11 cellular contexts compared by ENCODE assay signal in the genomic region with DNA sequence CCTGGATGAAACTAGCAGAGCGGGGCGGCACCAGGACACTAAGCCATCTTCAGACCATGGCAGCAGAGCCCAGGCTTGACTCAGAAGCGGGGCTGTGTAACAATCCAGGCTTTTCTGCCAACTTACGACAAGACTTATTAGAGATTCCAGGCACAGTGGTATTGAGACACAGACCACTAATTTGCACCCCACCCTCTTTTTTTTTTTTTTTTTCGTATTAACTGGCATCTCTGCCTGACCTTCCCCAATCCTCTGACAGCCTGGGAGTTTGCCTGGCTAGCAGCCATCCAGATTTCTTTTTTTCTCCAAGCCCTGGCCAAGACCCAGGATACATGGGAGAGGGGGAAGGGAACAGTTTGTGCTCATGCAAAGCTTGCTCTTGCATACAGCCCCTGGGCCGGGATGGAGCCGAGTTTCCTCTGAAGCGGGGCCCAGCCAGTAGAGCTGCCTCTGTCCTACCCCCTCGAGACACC.
DNase-seq lines count a peak whose midpoint lies in the region; ATAC-seq and TF ChIP-seq lines count a peak whose summit lies in the region.
"Had no signal": no experiment of that assay in that cellular context is flagged by ENCODE, and none has a peak within 500 bp of the region (broad histone marks: within the 10 kb centered on the region; RNA-seq: fewer than 3 reads in every experiment).

No MANE protein-coding gene starts in this region.

- DNase-seq in DMS 273 (lab: John Stamatoyannopoulos, UW; ENCODE audit: unreplicated experiment) (peak; percentile 81), Right ventricle myocardium superior (peak; percentile 76), pons (ENCODE audit: low spot score) (peak; percentile 42), RPMI8226 (no peak), NCI-H69 (lab: John Stamatoyannopoulos, UW) (no peak)
- no peak for DNase-seq in activated CD4-positive, CD25-positive, alpha-beta regulatory T cell (lab: John Stamatoyannopoulos, UW)
- DNase-seq: activated naive CD4-positive, alpha-beta T cell treated with anti-CD3 and anti-CD28 coated beads, Interleukin-2, amount 50 U/mL, for 16 hours; HCEC 1CT; NCI-H510A treated with DMSO at 0.1 percent for 48 hours had no signal

- intact Hi-C loops in Right ventricle myocardium superior (cut with DNase I) = no loop called here

- peak; percentile 52 for ATAC-seq in SK-N-SH treated with all-trans-retinoic acid at 6 μM for 48 hours
- peak; percentile 87 for ATAC-seq in Right ventricle myocardium superior (ENCODE audit: poor library complexity)
- ATAC-seq in HG02852 (IDR thresholded peaks at IDR 0.05; ENCODE audit: unreplicated experiment) = no peak

TF ChIP-seq in SK-N-SH treated with all-trans-retinoic acid at 6 μM for 48 hours, 23 proteins besides CTCF, POLR2A, EP300 and RAD21:
- TF ChIP-seq ISL1 (CRISPR knock-in tag; IDR thresholded peaks at IDR 0.05) (peak; percentile 58), ZFP3 (CRISPR knock-in tag; IDR thresholded peaks at IDR 0.05) (0 out of 2 replicates have a peak, but pooled peaks have one; percentile 54), ZC3H10 (CRISPR knock-in tag; IDR thresholded peaks at IDR 0.05) (no peak)
TF ChIP-seq in SK-N-SH treated with all-trans-retinoic acid at 6 μM for 48 hours: peak in this region for 2.

Comparison
In these comparisons a context has a peak if more than half of its experiments do, and no peak if none do; other contexts are left out.
1. DNase-seq: peak in DMS 273 (single experiment), Right ventricle myocardium superior (single experiment) and pons (single experiment); none in activated CD4-positive, CD25-positive, alpha-beta regulatory T cell (0 of 4), RPMI8226 (single experiment) and NCI-H69 (single experiment).